Comparison of ENCODE assay signal across 8 cellular contexts in the genomic region with DNA sequence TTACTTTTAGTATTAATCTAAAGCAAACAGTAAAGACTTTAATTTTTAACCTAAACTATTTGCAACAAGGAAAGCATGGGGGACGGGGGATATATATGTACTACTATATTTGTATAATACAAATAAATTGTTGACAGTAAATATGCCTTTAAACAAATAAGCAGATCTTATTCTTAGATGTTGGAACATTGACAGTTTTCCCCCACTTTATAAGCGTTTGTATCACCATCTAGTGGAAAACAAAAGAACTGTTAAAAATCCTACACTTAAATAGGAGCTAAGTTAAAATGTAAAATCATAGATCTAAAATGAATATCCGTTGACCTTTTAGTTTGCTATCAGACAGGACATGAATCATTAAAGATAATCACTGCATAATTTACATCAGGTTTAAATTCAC. TPM values are rescaled to one million over a fixed set of nuclear protein-coding genes. Genes with fewer than 3 reads are reported as not detected.
DNase-seq lines count a peak whose midpoint lies in the region; ATAC-seq and TF ChIP-seq lines count a peak whose summit lies in the region.

No MANE protein-coding gene starts in this region.

- H2BK5ac ChIP-seq in IMR-90 (ENCODE audit: low read depth, low read length, poor library complexity, severe bottlenecking): no peak overlapping the region

- no CpG with 5 or more reads among the region's 3 CpGs for WGBS in IMR-90 (ENCODE audit: extremely low coverage in 2 of 2, insufficient read length in 1 of 2), 2 experiments

- no peaks in the 10 kb centered on the region for H4K20me1 ChIP-seq in IMR-90 (ENCODE audit: insufficient read depth, low read length)

- H3K4me1 ChIP-seq in IMR-90 (ENCODE audit: control insufficient read depth, insufficient read depth, low read length): peaks cover under 1% of the 10 kb centered on the region; the same call in 1 of the 2 replicates

- no peak overlapping the region for H4K8ac ChIP-seq in IMR-90 (ENCODE audit: low read depth in 2 of 2, low read length in 2 of 2)

- no peak overlapping the region for H3K56ac ChIP-seq in IMR-90 (ENCODE audit: extremely low read depth, insufficient read depth, low read length)

- no peak for DNase-seq in Calu3
- peak; percentile 64 for DNase-seq in IMR-90
- peak; percentile 60 for DNase-seq in amniotic epithelial cell (ENCODE audit: low read depth)
- DNase-seq in kidney glomerular epithelial cell (lab: John Stamatoyannopoulos, UW): peak; percentile 44
- no peak for DNase-seq in activated effector memory CD4-positive, alpha-beta T cell treated with Interleukin-2 at 50 U/mL for 16 hours

- ATAC-seq in IMR-90 (ENCODE audit: low read depth) (peak; percentile 59), GM19351 (IDR thresholded peaks at IDR 0.05; ENCODE audit: unreplicated experiment) (no peak), GM21390 (IDR thresholded peaks at IDR 0.05; ENCODE audit: unreplicated experiment) (no peak), GM21360 (IDR thresholded peaks at IDR 0.05; ENCODE audit: unreplicated experiment) (no peak)

- no peak overlapping the region for H2BK120ac ChIP-seq in IMR-90 (ENCODE audit: low read depth, low read length)

- H2BK20ac ChIP-seq in IMR-90 (ENCODE audit: low read depth, low read length): no peak overlapping the region

- no peak overlapping the region for H2AFZ ChIP-seq in IMR-90 (replicated peaks; ENCODE audit: low read length, poor library complexity)

- no peak overlapping the region for H3K9ac ChIP-seq in IMR-90 (ENCODE audit: low read depth, low read length)

- peak; percentile 34 for TF ChIP-seq CTCF in Calu3 (IDR thresholded peaks at IDR 0.05; ENCODE audit: unreplicated experiment)
- peak; percentile 66 for TF ChIP-seq CTCF in IMR-90 (conservative IDR thresholded peaks at IDR 0.05; ENCODE audit: low read depth, low read length)

- TF ChIP-seq RAD21 in IMR-90 (IDR thresholded peaks at IDR 0.05; ENCODE audit: low read length): peak; percentile 67

- H2AK5ac ChIP-seq in IMR-90 (ENCODE audit: low read depth, low read length): no peak overlapping the region

- BruUV-seq in Calu3 (replicated peaks; lab: Mats Ljungman, UMichigan) (no TSS peak), IMR-90 (replicated peaks; lab: Mats Ljungman, UMichigan) (no TSS peak)

- no peak overlapping the region for H3K4me3 Mint-ChIP-seq in Calu3 (ENCODE audit: low read depth, unreplicated experiment)

- no peak overlapping the region for H3K4me3 ChIP-seq in IMR-90 (ENCODE audit: insufficient read depth, low read depth, low read length)

- H3K27ac Mint-ChIP-seq in Calu3 (ENCODE audit: unreplicated experiment): no peak overlapping the region

- no peak overlapping the region for H3K27ac ChIP-seq in IMR-90 (ENCODE audit: insufficient read depth, low read length)

- no peak overlapping the region for H2AK9ac ChIP-seq in IMR-90 (replicated peaks; ENCODE audit: low read depth, low read length, poor library complexity)

- peaks cover 2% of the 10 kb centered on the region; the same call in 1 of the 2 replicates for H3K36me3 ChIP-seq in IMR-90 (ENCODE audit: control insufficient read depth, insufficient read depth, low read length)

- no peak overlapping the region for H2BK15ac ChIP-seq in IMR-90 (ENCODE audit: low read depth, low read length)

- no peak overlapping the region for H4K5ac ChIP-seq in IMR-90 (ENCODE audit: low read depth, low read length)

- no peak overlapping the region for H3K23ac ChIP-seq in IMR-90 (ENCODE audit: low read depth, low read length)

- CTCF ChIA-PET in Calu3 (lab: Charles Lee) (interaction anchor here (0.5 to 2.1 kb wide), 7 partner anchors 50 to 1754 kb away, joined by 3 to 21 read pairs (median 4); partner anchors contain the start of gene RBBP8), IMR-90 (lab: Yijun Ruan, JAX) (interaction anchor here (0.6 to 3.3 kb wide), 6 partner anchors 11 to 184 kb away, joined by 3 to 13 read pairs (median 5); no protein-coding TSS in a partner anchor)

- peaks cover 25% of the 10 kb centered on the region for H3K4me1 Mint-ChIP-seq in Calu3 (ENCODE audit: low read depth, unreplicated experiment)

- H3K79me1 ChIP-seq in IMR-90 (ENCODE audit: low read depth in 1 of 2, low read length in 2 of 2): no peaks in the 10 kb centered on the region; a peak in 1 of 4 replicates

- H3K27me3 Mint-ChIP-seq in Calu3 (ENCODE audit: unreplicated experiment): no peaks in the 10 kb centered on the region

- H3K4me2 ChIP-seq in IMR-90 (ENCODE audit: low read depth, low read length): no peak overlapping the region

- no peak overlapping the region for H3K18ac ChIP-seq in IMR-90 (ENCODE audit: low read depth, low read length)

- peaks cover 16% of the 10 kb centered on the region for H3K36me3 Mint-ChIP-seq in Calu3 (ENCODE audit: insufficient read depth, unreplicated experiment)

- intact Hi-C loops in Calu3 (cut with micrococcal nuclease; ENCODE audit: unreplicated experiment) (loop anchor here (1.0 to 5.0 kb wide), 3 partner anchors 137 to 186 kb away; no protein-coding TSS in a partner anchor), IMR-90 (cut with micrococcal nuclease) (loop anchor here (1.0 to 10.0 kb wide), 4 partner anchors 52 to 1068 kb away; no protein-coding TSS in a partner anchor)

- H4K91ac ChIP-seq in IMR-90 (ENCODE audit: insufficient read depth, low read depth, low read length): no peak overlapping the region

- H3K9me3 ChIP-seq in IMR-90 (ENCODE audit: control insufficient read depth, insufficient read depth, low read length): no peaks in the 10 kb centered on the region

- no peak overlapping the region for H3K4ac ChIP-seq in IMR-90 (ENCODE audit: low read depth, low read length)

- no peaks in the 10 kb centered on the region for H3K9me3 Mint-ChIP-seq in Calu3 (ENCODE audit: low read depth, unreplicated experiment)

- H3K9me1 ChIP-seq in IMR-90 (ENCODE audit: insufficient read depth, low read length): peaks cover 3% of the 10 kb centered on the region; the same call in 1 of the 2 replicates

- no peak for TF ChIP-seq POLR2A in IMR-90 (IDR thresholded peaks at IDR 0.05; ENCODE audit: low read depth, low read length)

- no peaks in the 10 kb centered on the region for H3K27me3 ChIP-seq in IMR-90 (ENCODE audit: control insufficient read depth, insufficient read depth, low read length)

- POLR2A ChIA-PET in IMR-90 (lab: Charles Lee; ENCODE audit: unreplicated experiment): interaction anchor here (0.7 kb wide), 1 partner anchor 181 kb away, joined by 3 read pairs; no protein-coding TSS in a partner anchor

- in situ Hi-C loops in IMR-90 (cut with MboI; ENCODE audit: low sequenced_read_pairs): loop anchor here (5.0 to 25.0 kb wide), 3 partner anchors 51 to 1071 kb away; partner anchors contain the start of gene RBBP8

- no peak overlapping the region for H3K14ac ChIP-seq in IMR-90 (replicated peaks; ENCODE audit: low read depth, low read length)

- dilution Hi-C loops in IMR-90 (cut with HindIII; ENCODE audit: low sequenced_read_pairs, unreplicated experiment): no loop called here

TF ChIP-seq in IMR-90, 13 proteins besides CTCF, POLR2A, EP300 and RAD21:
- TF ChIP-seq SMC3 (IDR thresholded peaks at IDR 0.05; ENCODE audit: low read depth, low read length) (peak; percentile 74), ELK1 (IDR thresholded peaks at IDR 0.05; ENCODE audit: borderline replicate concordance, low read depth, low read length) (no peak)

RNA-seq across cellular contexts. Expression of gene RBBP8, which starts 50.0 kb away (rescaled TPM):
- total RNA-seq in Calu3 (2022) (55.6 and 62.4 TPM in 2 replicates), IMR-90 (2012; rRNA removed) (21.1 and 25.3 TPM in 2 replicates)
- polyA plus RNA-seq in IMR-90 (2012; rRNA removed): 10.8 and 12.0 TPM in 2 replicates
- 1.2 and 1.8 TPM in 2 replicates for polyA plus RNA-seq in IMR-90 (2012; cell fraction: cytosol; rRNA removed)
- 0.40 and 3.8 TPM in 2 replicates for polyA plus RNA-seq in IMR-90 (2012; cell fraction: nucleus; rRNA removed; ENCODE audit: low replicate concordance)

Comparison
In these comparisons a context has a peak if more than half of its experiments do, and no peak if none do; other contexts are left out.
1. DNase-seq: peak in IMR-90 (single experiment), amniotic epithelial cell (single experiment) and kidney glomerular epithelial cell (single experiment); none in Calu3 (single experiment) and activated effector memory CD4-positive, alpha-beta T cell treated with Interleukin-2 at 50 U/mL for 16 hours (single experiment).